Comparison of ENCODE assay signal across 9 cellular contexts in the genomic region with DNA sequence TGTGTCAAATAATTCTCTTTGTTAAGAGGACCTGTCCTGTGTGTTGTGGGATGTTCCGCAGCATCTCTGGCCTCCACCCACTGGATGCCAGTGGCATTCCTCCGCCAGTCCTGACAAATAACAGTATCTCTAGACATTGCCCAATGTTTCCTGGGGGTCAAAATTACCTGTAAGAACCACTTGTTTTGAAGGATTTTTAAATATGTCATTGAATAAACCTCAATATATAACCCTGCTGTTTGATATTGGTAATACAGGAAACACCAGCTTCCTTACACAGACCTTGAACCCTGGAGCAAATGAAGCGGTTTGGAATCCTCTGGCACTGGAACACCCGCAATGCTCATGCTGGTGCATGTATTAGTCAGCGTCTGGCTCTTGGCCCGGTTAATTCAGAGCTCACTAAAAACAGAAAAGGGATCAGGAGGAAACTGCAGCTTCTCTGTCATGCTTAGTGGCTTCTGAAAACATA.
DNase-seq lines count a peak whose midpoint lies in the region; ATAC-seq, FAIRE-seq and TF ChIP-seq lines count a peak whose summit lies in the region.
"Had no signal": no experiment of that assay in that cellular context is flagged by ENCODE, and none has a peak within 500 bp of the region (broad histone marks: within the 10 kb centered on the region; RNA-seq: fewer than 3 reads in every experiment).

No MANE protein-coding gene starts in this region.

- H3K4me1 Mint-ChIP-seq in activated CD4-positive, alpha-beta memory T cell treated with anti-CD3 and anti-CD28 coated beads, Interleukin-2, amount 10 ng/mL, durations not matched to agents 7 days and 5 days = peaks cover 5% of the 10 kb centered on the region

- no peak for ATAC-seq in HG02798 (IDR thresholded peaks at IDR 0.05; ENCODE audit: poor library complexity, unreplicated experiment)
- no peak for ATAC-seq in HG02763 (IDR thresholded peaks at IDR 0.05; ENCODE audit: unreplicated experiment)

- no peaks in the 10 kb centered on the region for H3K9me3 Mint-ChIP-seq in activated CD4-positive, alpha-beta memory T cell treated with anti-CD3 and anti-CD28 coated beads, Interleukin-2, amount 10 ng/mL, durations not matched to agents 7 days and 5 days

- H3K9me3 ChIP-seq in small intestine (ENCODE audit: control insufficient read depth, low read depth) (no peaks in the 10 kb centered on the region), esophagus muscularis mucosa (no peaks in the 10 kb centered on the region)

- no peak overlapping the region for H3K27ac ChIP-seq in small intestine (ENCODE audit: low read depth in 1 of 2, low read length in 1 of 2)
- peak overlapping the region in 2 of 4 donors; percentile 28 to 42 for H3K27ac ChIP-seq in esophagus muscularis mucosa (replicated peaks in 1 of 4)
- H3K27ac ChIP-seq: skin epidermis had no signal

- no peak for TF ChIP-seq CTCF in esophagus muscularis mucosa (IDR thresholded peaks at IDR 0.05)

- CTCF ChIA-PET in activated CD4-positive, alpha-beta memory T cell treated with anti-CD3 and anti-CD28 coated beads, Interleukin-2, amount 10 ng/mL, durations not matched to agents 7 days and 5 days (lab: Charles Lee) = no interaction called here

- no peaks in the 10 kb centered on the region for H3K4me1 ChIP-seq in small intestine (ENCODE audit: control insufficient read depth in 2 of 2, insufficient read depth in 1 of 2, low read depth in 1 of 2, low read length in 1 of 2)
- H3K4me1 ChIP-seq in esophagus muscularis mucosa = peaks cover 12 to 34% (median 28%) of the 10 kb centered on the region in 4 donors

- H3K36me3 ChIP-seq in small intestine (ENCODE audit: control insufficient read depth in 2 of 2, insufficient read depth in 2 of 2, low read length in 2 of 2) = no peaks in the 10 kb centered on the region
- no peaks in the 10 kb centered on the region for H3K36me3 ChIP-seq in esophagus muscularis mucosa

- intact Hi-C loops in esophagus muscularis mucosa (cut with DNase I) = no loop called here

- peak overlapping the region; percentile 25 for H3K27ac Mint-ChIP-seq in activated CD4-positive, alpha-beta memory T cell treated with anti-CD3 and anti-CD28 coated beads, Interleukin-2, amount 10 ng/mL, durations not matched to agents 7 days and 5 days

- no peak for TF ChIP-seq EP300 in esophagus muscularis mucosa (IDR thresholded peaks at IDR 0.05)

- WGBS in small intestine, 3 donors = 20 to 37% (median 23%) methylated on average over 6 of the region's 6 CpGs
- 30% methylated on average over 6 of the region's 6 CpGs for WGBS in esophagus muscularis mucosa

- H3K36me3 Mint-ChIP-seq in activated CD4-positive, alpha-beta memory T cell treated with anti-CD3 and anti-CD28 coated beads, Interleukin-2, amount 10 ng/mL, durations not matched to agents 7 days and 5 days (ENCODE audit: low read depth) = peaks cover 9% of the 10 kb centered on the region

- DNase-seq in activated T-cell treated with anti-CD3 and anti-CD28 coated beads for 48 hours (ENCODE audit: low read depth) = peak; percentile 1
- no peak for DNase-seq in activated T-cell treated with anti-CD3 and anti-CD28 coated beads, Interleukin-2, amount 50 U/mL, for 1 hour
- no peak for DNase-seq in activated CD4-positive, alpha-beta memory T cell treated with anti-CD3 and anti-CD28 coated beads, Interleukin-2, amount 10 ng/mL, durations not matched to agents 7 days and 5 days
- DNase-seq in glomerular visceral epithelial cell (ENCODE audit: extremely low spot score) = peak; percentile 88
- DNase-seq in small intestine = peak; percentile 65
- no peak for DNase-seq in esophagus muscularis mucosa (ENCODE audit: extremely low spot score)

- no peak for FAIRE-seq in small intestine (lab: Jason Lieb, UNC)

- H3K27me3 Mint-ChIP-seq in activated CD4-positive, alpha-beta memory T cell treated with anti-CD3 and anti-CD28 coated beads, Interleukin-2, amount 10 ng/mL, durations not matched to agents 7 days and 5 days = no peaks in the 10 kb centered on the region

- no peak for TF ChIP-seq POLR2A in esophagus muscularis mucosa (IDR thresholded peaks at IDR 0.05; ENCODE audit: low read depth)

- no peak overlapping the region for H3K4me3 Mint-ChIP-seq in activated CD4-positive, alpha-beta memory T cell treated with anti-CD3 and anti-CD28 coated beads, Interleukin-2, amount 10 ng/mL, durations not matched to agents 7 days and 5 days

- POLR2A ChIA-PET in activated CD4-positive, alpha-beta memory T cell treated with anti-CD3 and anti-CD28 coated beads, Interleukin-2, amount 10 ng/mL, durations not matched to agents 7 days and 5 days (lab: Charles Lee) = no interaction called here

- H3K4me3 ChIP-seq in small intestine (ENCODE audit: low read depth in 1 of 2, low read length in 2 of 2) (no peak overlapping the region), esophagus muscularis mucosa (no peak overlapping the region)
- H3K4me3 ChIP-seq: skin epidermis had no signal

- H3K27me3 ChIP-seq in small intestine (ENCODE audit: control insufficient read depth in 2 of 2, insufficient read depth in 2 of 2, low read length in 2 of 2) = no peaks in the 10 kb centered on the region
- H3K27me3 ChIP-seq in esophagus muscularis mucosa = no peaks in the 10 kb centered on the region

Comparison
In these comparisons a context has a peak if more than half of its experiments do, and no peak if none do; other contexts are left out.
1. DNase-seq: peak in activated T-cell treated with anti-CD3 and anti-CD28 coated beads for 48 hours (single experiment), glomerular visceral epithelial cell (single experiment) and small intestine (single experiment); none in activated T-cell treated with anti-CD3 and anti-CD28 coated beads, Interleukin-2, amount 50 U/mL, for 1 hour (single experiment), activated CD4-positive, alpha-beta memory T cell treated with anti-CD3 and anti-CD28 coated beads, Interleukin-2, amount 10 ng/mL, durations not matched to agents 7 days and 5 days (single experiment) and esophagus muscularis mucosa (single experiment).